In genomic region chr12:50097952-50098351, GRCh38 we compare ENCODE assay signal across 26 cellular contexts. TPM values are rescaled to one million over a fixed set of nuclear protein-coding genes. Genes with fewer than 3 reads are reported as not detected.
"Had no signal": no experiment of that assay in that cellular context is flagged by ENCODE, and none has a peak within 500 bp of the region (broad histone marks: within the 10 kb centered on the region; RNA-seq: fewer than 3 reads in every experiment).

No MANE protein-coding gene starts in this region.

- DNase-seq: activated B cell treated with CpG ODN at 0.5 μM for 24 hours; activated CD4-positive, alpha-beta memory T cell treated with anti-CD3 and anti-CD28 coated beads, Interleukin-2, amount 10 ng/mL, durations not matched to agents 7 days and 5 days; activated CD4-positive, alpha-beta T cell treated with anti-CD3 and anti-CD28 coated beads for 1 hour; activated CD4-positive, alpha-beta T cell treated with anti-CD3 and anti-CD28 coated beads, Interleukin-2, amount 10 ng/mL, durations not matched to agents 7 days and 5 days; activated gamma-delta T cell treated with Interleukin-2 at 50 U/mL for 16 hours; activated naive CD4-positive, alpha-beta T cell treated with anti-CD3 and anti-CD28 coated beads, Interleukin-2, amount 10 ng/mL, durations not matched to agents 7 days and 5 days; activated naive CD8-positive, alpha-beta T cell treated with anti-CD3 and anti-CD28 coated beads for 36 hours; activated T-cell treated with anti-CD3 and anti-CD28 coated beads for 4 hours; activated T-cell treated with anti-CD3 and anti-CD28 coated beads, Interleukin-2, amount 50 U/mL, for 48 hours; central memory CD4-positive, alpha-beta T cell; Kasumi-1; KBM-7; NCI-H1105 treated with DMSO at 0.1 percent for 48 hours; NCI-H1436 treated with DMSO at 0.1 percent for 48 hours; NCI-H187; NCI-H2081; NCI-H510A treated with DMSO at 0.1 percent for 48 hours; NCI-H69; NK-92 treated with Interleukin-12 subunit alpha and Interleukin-12 subunit beta, amount 100 ng/mL, for 24 hours; OCI-M1; Right ventricle myocardium superior; RPMI8226; SW 1271 had no signal

- H3K4me1 ChIP-seq: breast epithelium, SJSA1 had no signal

- H3K9me3 ChIP-seq: breast epithelium, SJSA1 had no signal

- H3K27ac ChIP-seq: breast epithelium, SJSA1 had no signal

- H3K27ac Mint-ChIP-seq: activated B cell treated with CpG ODN at 0.5 μM for 24 hours; activated CD4-positive, alpha-beta memory T cell treated with anti-CD3 and anti-CD28 coated beads, Interleukin-2, amount 10 ng/mL, durations not matched to agents 7 days and 5 days; activated CD4-positive, alpha-beta T cell treated with anti-CD3 and anti-CD28 coated beads, Interleukin-2, amount 10 ng/mL, durations not matched to agents 7 days and 5 days; activated naive CD4-positive, alpha-beta T cell treated with anti-CD3 and anti-CD28 coated beads, Interleukin-2, amount 10 ng/mL, durations not matched to agents 7 days and 5 days; activated naive CD8-positive, alpha-beta T cell treated with anti-CD3 and anti-CD28 coated beads for 36 hours; activated T-helper 2 cell treated with anti-CD3 and anti-CD28 coated beads, Interferon-gamma antibody, Interleukin-2, Interleukin-4, amounts not matched to agents 10 μg/mL and 5 μg/mL and 100 μg/mL, durations not matched to agents 14 hours and 24 hours and 36 hours had no signal

- H3K9me3 Mint-ChIP-seq: activated B cell treated with CpG ODN at 0.5 μM for 24 hours; activated CD4-positive, alpha-beta memory T cell treated with anti-CD3 and anti-CD28 coated beads, Interleukin-2, amount 10 ng/mL, durations not matched to agents 7 days and 5 days; activated CD4-positive, alpha-beta T cell treated with anti-CD3 and anti-CD28 coated beads, Interleukin-2, amount 10 ng/mL, durations not matched to agents 7 days and 5 days; activated naive CD4-positive, alpha-beta T cell treated with anti-CD3 and anti-CD28 coated beads, Interleukin-2, amount 10 ng/mL, durations not matched to agents 7 days and 5 days; activated naive CD8-positive, alpha-beta T cell treated with anti-CD3 and anti-CD28 coated beads for 36 hours; activated T-helper 2 cell treated with anti-CD3 and anti-CD28 coated beads, Interferon-gamma antibody, Interleukin-2, Interleukin-4, amounts not matched to agents 10 μg/mL and 5 μg/mL and 100 μg/mL, durations not matched to agents 14 hours and 24 hours and 36 hours had no signal

- H3K4me1 Mint-ChIP-seq: activated CD4-positive, alpha-beta memory T cell treated with anti-CD3 and anti-CD28 coated beads, Interleukin-2, amount 10 ng/mL, durations not matched to agents 7 days and 5 days; activated CD4-positive, alpha-beta T cell treated with anti-CD3 and anti-CD28 coated beads, Interleukin-2, amount 10 ng/mL, durations not matched to agents 7 days and 5 days; activated naive CD4-positive, alpha-beta T cell treated with anti-CD3 and anti-CD28 coated beads, Interleukin-2, amount 10 ng/mL, durations not matched to agents 7 days and 5 days; activated naive CD8-positive, alpha-beta T cell treated with anti-CD3 and anti-CD28 coated beads for 36 hours had no signal

- H3K27me3 ChIP-seq: breast epithelium, SJSA1 had no signal

- H3K4me3 Mint-ChIP-seq: activated B cell treated with CpG ODN at 0.5 μM for 24 hours; activated CD4-positive, alpha-beta memory T cell treated with anti-CD3 and anti-CD28 coated beads, Interleukin-2, amount 10 ng/mL, durations not matched to agents 7 days and 5 days; activated CD4-positive, alpha-beta T cell treated with anti-CD3 and anti-CD28 coated beads, Interleukin-2, amount 10 ng/mL, durations not matched to agents 7 days and 5 days; activated naive CD4-positive, alpha-beta T cell treated with anti-CD3 and anti-CD28 coated beads, Interleukin-2, amount 10 ng/mL, durations not matched to agents 7 days and 5 days; activated naive CD8-positive, alpha-beta T cell treated with anti-CD3 and anti-CD28 coated beads for 36 hours had no signal

- H3K4me3 ChIP-seq: breast epithelium, SJSA1 had no signal

- H3K27me3 Mint-ChIP-seq: activated B cell treated with CpG ODN at 0.5 μM for 24 hours; activated CD4-positive, alpha-beta memory T cell treated with anti-CD3 and anti-CD28 coated beads, Interleukin-2, amount 10 ng/mL, durations not matched to agents 7 days and 5 days; activated CD4-positive, alpha-beta T cell treated with anti-CD3 and anti-CD28 coated beads, Interleukin-2, amount 10 ng/mL, durations not matched to agents 7 days and 5 days; activated naive CD4-positive, alpha-beta T cell treated with anti-CD3 and anti-CD28 coated beads, Interleukin-2, amount 10 ng/mL, durations not matched to agents 7 days and 5 days; activated naive CD8-positive, alpha-beta T cell treated with anti-CD3 and anti-CD28 coated beads for 36 hours had no signal

RNA-seq across cellular contexts. Expression of gene GPD1, which starts 5.9 kb away (rescaled TPM):
- total RNA-seq: SJSA1 had no signal

RNA-seq across cellular contexts. Expression of gene ASIC1, which starts 40.6 kb away (rescaled TPM):
- total RNA-seq: activated B cell treated with CpG ODN at 0.5 μM for 24 hours had no signal
